Comparison of ENCODE assay signal across 34 cellular contexts in genomic region chr1:204201651-204202050, GRCh38. TPM values are rescaled to one million over a fixed set of nuclear protein-coding genes. Genes with fewer than 3 reads are reported as not detected.
"Had no signal": no experiment of that assay in that cellular context is flagged by ENCODE, and none has a peak within 500 bp of the region (broad histone marks: within the 10 kb centered on the region; RNA-seq: fewer than 3 reads in every experiment).

No MANE protein-coding gene starts in this region.

- H3K36me3 Mint-ChIP-seq: activated CD4-positive, alpha-beta memory T cell treated with anti-CD3 and anti-CD28 coated beads for 36 hours; activated CD8-positive, alpha-beta memory T cell treated with anti-CD3 and anti-CD28 coated beads, Interleukin-2, amount 10 ng/mL, durations not matched to agents 7 days and 5 days; activated naive CD8-positive, alpha-beta T cell had no signal

- H3K4me1 Mint-ChIP-seq: activated CD4-positive, alpha-beta T cell treated with anti-CD3 and anti-CD28 coated beads, Interleukin-2, amount 10 ng/mL, durations not matched to agents 24 days and 14 days; activated CD8-positive, alpha-beta memory T cell treated with anti-CD3 and anti-CD28 coated beads, Interleukin-2, amount 10 ng/mL, durations not matched to agents 7 days and 5 days had no signal

- H3K4me1 ChIP-seq: colonic mucosa had no signal

- H3K4me3 Mint-ChIP-seq: activated CD4-positive, alpha-beta memory T cell treated with anti-CD3 and anti-CD28 coated beads for 36 hours; activated CD4-positive, alpha-beta T cell treated with anti-CD3 and anti-CD28 coated beads for 36 hours; activated CD4-positive, alpha-beta T cell treated with anti-CD3 and anti-CD28 coated beads, Interleukin-2, amount 10 ng/mL, durations not matched to agents 24 days and 14 days; activated CD8-positive, alpha-beta memory T cell treated with anti-CD3 and anti-CD28 coated beads, Interleukin-2, amount 10 ng/mL, durations not matched to agents 7 days and 5 days; activated CD8-positive, alpha-beta T cell treated with anti-CD3 and anti-CD28 coated beads, Interleukin-2, amount 10 ng/mL, durations not matched to agents 7 days and 5 days; activated naive CD8-positive, alpha-beta T cell; activated T-cell treated with anti-CD3 and anti-CD28 coated beads, Interleukin-2, amount 50 U/mL, for 4 hours; activated T-helper 17 cell treated with anti-CD3 and anti-CD28 coated beads, Interleukin-2, amount 50 U/mL, for 72 hours; dendritic cell treated with granulocyte-macrophage colony-stimulating factor and Interleukin-4, amounts not matched to agents 40 ng/mL and 50 ng/mL, for 4 days had no signal

- ATAC-seq: activated CD4-positive, alpha-beta T cell treated with anti-CD3 and anti-CD28 coated beads for 36 hours; activated CD8-positive, alpha-beta memory T cell treated with anti-CD3 and anti-CD28 coated beads, Interleukin-2, amount 10 ng/mL, durations not matched to agents 7 days and 5 days; activated CD8-positive, alpha-beta T cell treated with anti-CD3 and anti-CD28 coated beads, Interleukin-2, amount 10 ng/mL, durations not matched to agents 7 days and 5 days; activated T-cell treated with anti-CD3 and anti-CD28 coated beads, Interleukin-2, amount 50 U/mL, for 4 hours; activated T-helper 17 cell treated with anti-CD3 and anti-CD28 coated beads, Interleukin-2, amount 50 U/mL, for 72 hours; foreskin keratinocyte; gastrocnemius medialis had no signal

- H3K9me3 ChIP-seq: colonic mucosa, esophagus muscularis mucosa, gastrocnemius medialis had no signal

- H3K27ac ChIP-seq: brain microvascular endothelial cell, colonic mucosa, dorsolateral prefrontal cortex, esophagus muscularis mucosa, foreskin keratinocyte, gastrocnemius medialis had no signal

- H3K4me3 ChIP-seq: colonic mucosa, dorsolateral prefrontal cortex, esophagus muscularis mucosa, gastrocnemius medialis had no signal

- H3K9me3 Mint-ChIP-seq: activated CD4-positive, alpha-beta memory T cell treated with anti-CD3 and anti-CD28 coated beads for 36 hours; activated CD4-positive, alpha-beta T cell treated with anti-CD3 and anti-CD28 coated beads, Interleukin-2, amount 10 ng/mL, durations not matched to agents 24 days and 14 days; activated T-cell treated with anti-CD3 and anti-CD28 coated beads, Interleukin-2, amount 50 U/mL, for 4 hours; activated T-helper 17 cell treated with anti-CD3 and anti-CD28 coated beads, Interleukin-2, amount 50 U/mL, for 72 hours; dendritic cell treated with granulocyte-macrophage colony-stimulating factor and Interleukin-4, amounts not matched to agents 40 ng/mL and 50 ng/mL, for 4 days had no signal

- H3K27me3 ChIP-seq: colonic mucosa, foreskin keratinocyte had no signal

- H3K36me3 ChIP-seq: brain microvascular endothelial cell, colonic mucosa, esophagus muscularis mucosa, gastrocnemius medialis had no signal

- H3K27ac Mint-ChIP-seq: activated CD4-positive, alpha-beta memory T cell treated with anti-CD3 and anti-CD28 coated beads for 36 hours; activated CD4-positive, alpha-beta T cell treated with anti-CD3 and anti-CD28 coated beads for 36 hours; activated CD4-positive, alpha-beta T cell treated with anti-CD3 and anti-CD28 coated beads, Interleukin-2, amount 10 ng/mL, durations not matched to agents 24 days and 14 days; activated CD8-positive, alpha-beta memory T cell treated with anti-CD3 and anti-CD28 coated beads, Interleukin-2, amount 10 ng/mL, durations not matched to agents 7 days and 5 days; activated CD8-positive, alpha-beta T cell treated with anti-CD3 and anti-CD28 coated beads, Interleukin-2, amount 10 ng/mL, durations not matched to agents 7 days and 5 days; activated naive CD8-positive, alpha-beta T cell; activated T-helper 17 cell treated with anti-CD3 and anti-CD28 coated beads, Interleukin-2, amount 50 U/mL, for 72 hours; dendritic cell treated with granulocyte-macrophage colony-stimulating factor and Interleukin-4, amounts not matched to agents 40 ng/mL and 50 ng/mL, for 4 days had no signal

- DNase-seq: activated CD4-positive, alpha-beta memory T cell treated with anti-CD3 and anti-CD28 coated beads for 36 hours; activated CD4-positive, alpha-beta T cell treated with anti-CD3 and anti-CD28 coated beads for 36 hours; activated CD4-positive, alpha-beta T cell treated with anti-CD3 and anti-CD28 coated beads, Interleukin-2, amount 10 ng/mL, durations not matched to agents 24 days and 14 days; activated CD4-positive, CD25-positive, alpha-beta regulatory T cell; activated CD4-positive, CD25-positive, alpha-beta regulatory T cell treated with anti-CD3 and anti-CD28 coated beads, Interleukin-2, amount 50 U/mL, for 72 hours; activated CD8-positive, alpha-beta memory T cell treated with anti-CD3 and anti-CD28 coated beads, Interleukin-2, amount 10 ng/mL, durations not matched to agents 7 days and 5 days; activated CD8-positive, alpha-beta memory T cell treated with anti-CD3 and anti-CD28 coated beads, Interleukin-2, amount 50 U/mL, for 4 hours; activated CD8-positive, alpha-beta T cell treated with anti-CD3 and anti-CD28 coated beads, Interleukin-2, amount 10 ng/mL, durations not matched to agents 7 days and 5 days; activated effector memory CD4-positive, alpha-beta T cell treated with Interleukin-2 at 50 U/mL for 16 hours; activated gamma-delta T cell treated with Interleukin-2 at 50 U/mL for 16 hours; activated naive CD4-positive, alpha-beta T cell treated with anti-CD3 and anti-CD28 coated beads, Interleukin-2, amount 50 U/mL, for 16 hours; activated naive CD4-positive, alpha-beta T cell treated with Interleukin-2 at 50 U/mL for 16 hours; activated T-cell treated with anti-CD3 and anti-CD28 coated beads, Interleukin-2, amount 50 U/mL, for 4 hours; amniotic stem cell; anterior cingulate cortex; brain microvascular endothelial cell; central memory CD4-positive, alpha-beta T cell; cerebellar nuclear complex; colonic mucosa; dorsolateral prefrontal cortex; effector memory CD4-positive, alpha-beta T cell; erythroblast; foreskin keratinocyte; gastrocnemius medialis; glutamatergic neuron; T-helper 2 cell had no signal

RNA-seq across cellular contexts. Expression of gene KISS1, which starts 5.4 kb away (rescaled TPM):
- total RNA-seq: activated CD4-positive, alpha-beta memory T cell treated with anti-CD3 and anti-CD28 coated beads for 36 hours; activated CD4-positive, alpha-beta T cell treated with anti-CD3 and anti-CD28 coated beads for 36 hours; activated CD4-positive, alpha-beta T cell treated with anti-CD3 and anti-CD28 coated beads, Interleukin-2, amount 10 ng/mL, durations not matched to agents 24 days and 14 days; activated CD8-positive, alpha-beta memory T cell treated with anti-CD3 and anti-CD28 coated beads for 36 hours; activated CD8-positive, alpha-beta memory T cell treated with anti-CD3 and anti-CD28 coated beads, Interleukin-2, amount 10 ng/mL, durations not matched to agents 7 days and 5 days; activated CD8-positive, alpha-beta T cell treated with anti-CD3 and anti-CD28 coated beads, Interleukin-2, amount 10 ng/mL, durations not matched to agents 7 days and 5 days; activated T-cell treated with anti-CD3 and anti-CD28 coated beads, Interleukin-2, amount 50 U/mL, for 4 hours; activated T-helper 17 cell treated with anti-CD3 and anti-CD28 coated beads, Interleukin-2, amount 50 U/mL, for 72 hours; bronchial epithelial cell; esophagus muscularis mucosa; foreskin keratinocyte; gastrocnemius medialis; T-helper 1 cell treated with Interleukin-12 subunit alpha and Interleukin-12 subunit beta and Interleukin-4 antibody, amounts not matched to agents 30 ng/mL and 1 ng/mL, for 36 hours had no signal
- polyA plus RNA-seq: foreskin keratinocyte had no signal

RNA-seq across cellular contexts. Expression of gene GOLT1A, which starts 12.1 kb away (rescaled TPM):
- total RNA-seq: activated CD4-positive, alpha-beta T cell treated with anti-CD3 and anti-CD28 coated beads, Interleukin-2, amount 10 ng/mL, durations not matched to agents 24 days and 14 days; activated CD8-positive, alpha-beta memory T cell treated with anti-CD3 and anti-CD28 coated beads for 36 hours; activated CD8-positive, alpha-beta memory T cell treated with anti-CD3 and anti-CD28 coated beads, Interleukin-2, amount 10 ng/mL, durations not matched to agents 7 days and 5 days; activated CD8-positive, alpha-beta T cell treated with anti-CD3 and anti-CD28 coated beads, Interleukin-2, amount 10 ng/mL, durations not matched to agents 7 days and 5 days; activated T-cell treated with anti-CD3 and anti-CD28 coated beads, Interleukin-2, amount 50 U/mL, for 4 hours; T-helper 1 cell treated with Interleukin-12 subunit alpha and Interleukin-12 subunit beta and Interleukin-4 antibody, amounts not matched to agents 30 ng/mL and 1 ng/mL, for 36 hours had no signal

RNA-seq across cellular contexts. Expression of gene REN, which starts 35.5 kb away (rescaled TPM):
- total RNA-seq: activated CD4-positive, alpha-beta memory T cell treated with anti-CD3 and anti-CD28 coated beads for 36 hours; activated CD4-positive, alpha-beta T cell treated with anti-CD3 and anti-CD28 coated beads for 36 hours; activated CD4-positive, alpha-beta T cell treated with anti-CD3 and anti-CD28 coated beads, Interleukin-2, amount 10 ng/mL, durations not matched to agents 24 days and 14 days; activated CD8-positive, alpha-beta memory T cell treated with anti-CD3 and anti-CD28 coated beads for 36 hours; activated CD8-positive, alpha-beta memory T cell treated with anti-CD3 and anti-CD28 coated beads, Interleukin-2, amount 10 ng/mL, durations not matched to agents 7 days and 5 days; activated CD8-positive, alpha-beta T cell treated with anti-CD3 and anti-CD28 coated beads, Interleukin-2, amount 10 ng/mL, durations not matched to agents 7 days and 5 days; activated T-cell treated with anti-CD3 and anti-CD28 coated beads, Interleukin-2, amount 50 U/mL, for 4 hours; activated T-helper 17 cell treated with anti-CD3 and anti-CD28 coated beads, Interleukin-2, amount 50 U/mL, for 72 hours; astrocyte; esophagus muscularis mucosa; foreskin keratinocyte; T-helper 1 cell treated with Interleukin-12 subunit alpha and Interleukin-12 subunit beta and Interleukin-4 antibody, amounts not matched to agents 30 ng/mL and 1 ng/mL, for 36 hours had no signal

RNA-seq across cellular contexts. Expression of gene ETNK2, which starts 49.8 kb away (rescaled TPM):
- total RNA-seq: activated CD4-positive, alpha-beta T cell treated with anti-CD3 and anti-CD28 coated beads, Interleukin-2, amount 10 ng/mL, durations not matched to agents 24 days and 14 days; activated CD8-positive, alpha-beta memory T cell treated with anti-CD3 and anti-CD28 coated beads, Interleukin-2, amount 10 ng/mL, durations not matched to agents 7 days and 5 days; T-helper 1 cell treated with Interleukin-12 subunit alpha and Interleukin-12 subunit beta and Interleukin-4 antibody, amounts not matched to agents 30 ng/mL and 1 ng/mL, for 36 hours had no signal
